Comparison of ENCODE assay signal across 8 cellular contexts in genomic region chr17:68777243-68777855, GRCh38.
DNase-seq lines count a peak whose midpoint lies in the region; ATAC-seq, FAIRE-seq and TF ChIP-seq lines count a peak whose summit lies in the region.

No MANE protein-coding gene starts in this region.

- no peaks in the 10 kb centered on the region for H3K9me3 Mint-ChIP-seq in memory B cell

- intact Hi-C loops in upper lobe of right lung (cut with DNase I) = loop anchor here (10.0 kb wide), 1 partner anchor 457 kb away; no protein-coding TSS in a partner anchor

- H3K36me3 ChIP-seq in upper lobe of right lung = no peaks in the 10 kb centered on the region

- no peaks in the 10 kb centered on the region for H3K36me3 Mint-ChIP-seq in memory B cell

- TF ChIP-seq CTCF in LNCaP clone FGC (IDR thresholded peaks at IDR 0.05; ENCODE audit: control insufficient read depth, extremely low read depth, insufficient read depth) (peak; percentile 84), upper lobe of right lung (IDR thresholded peaks at IDR 0.05) (peak; percentile 69)

- H3K27me3 ChIP-seq in upper lobe of right lung = no peaks in the 10 kb centered on the region

- H3K27me3 Mint-ChIP-seq in memory B cell = no peaks in the 10 kb centered on the region

- H3K9me3 ChIP-seq in upper lobe of right lung = no peaks in the 10 kb centered on the region

- no peak overlapping the region for H3K4me3 ChIP-seq in LNCaP clone FGC (ENCODE audit: low read depth, low read length)
- H3K4me3 ChIP-seq in upper lobe of right lung = no peak overlapping the region

- peak; percentile 12 to 16 for DNase-seq in stimulated activated CD4-positive, alpha-beta T cell treated with anti-CD3 and anti-CD28 coated beads, Interleukin-2, amount 100 ng/mL, for 48 hours
- DNase-seq in stimulated activated CD4-positive, alpha-beta T cell treated with anti-CD3 and anti-CD28 coated beads, Interleukin-2, amount 100 ng/mL, for 24 hours = no peak
- DNase-seq in LNCaP clone FGC (ENCODE audit: low read depth) = no peak
- DNase-seq in memory B cell (ENCODE audit: low spot score in 2 of 2) = peak; percentile 35
- DNase-seq in upper lobe of right lung = no peak
- no peak for DNase-seq in stimulated activated CD4-positive, alpha-beta T cell treated with anti-CD3 and anti-CD28 coated beads, Interleukin-12 subunit alpha, Interleukin-12 subunit beta, amount 100 ng/mL, for 4 hours

- H3K27ac ChIP-seq in upper lobe of right lung = peak overlapping the region; percentile 52

- H3K27ac Mint-ChIP-seq in memory B cell = no peak overlapping the region

- peak; percentile 80 for ATAC-seq in SK-N-SH treated with all-trans-retinoic acid at 6 μM for 48 hours
- ATAC-seq in memory B cell (ENCODE audit: low read depth) = peak; percentile 38
- peak; percentile 78 for ATAC-seq in upper lobe of right lung

- H3K4me3 Mint-ChIP-seq in memory B cell = no peak overlapping the region

- no peaks in the 10 kb centered on the region for H3K4me1 ChIP-seq in upper lobe of right lung

- FAIRE-seq in endometrium (lab: Jason Lieb, UNC) = peak; percentile 94

- peaks cover 8% of the 10 kb centered on the region for H3K4me1 Mint-ChIP-seq in memory B cell

TF ChIP-seq in SK-N-SH treated with all-trans-retinoic acid at 6 μM for 48 hours, 23 proteins besides CTCF, POLR2A, EP300 and RAD21:
- TF ChIP-seq OSR1 (CRISPR knock-in tag; IDR thresholded peaks at IDR 0.05) (no peak), TCF4 (CRISPR knock-in tag; IDR thresholded peaks at IDR 0.05; ENCODE audit: borderline replicate concordance) (no peak), ZNF565 (CRISPR knock-in tag; conservative IDR thresholded peaks at IDR 0.05; ENCODE audit: low read depth) (no peak), ARNTL (CRISPR knock-in tag; IDR thresholded peaks at IDR 0.05; ENCODE audit: borderline replicate concordance, low read depth) (no peak)

Comparison
In these comparisons a context has a peak if more than half of its experiments do, and no peak if none do; other contexts are left out.
1. DNase-seq: peak in stimulated activated CD4-positive, alpha-beta T cell treated with anti-CD3 and anti-CD28 coated beads, Interleukin-2, amount 100 ng/mL, for 48 hours (2 of 2) and memory B cell (2 of 2); none in stimulated activated CD4-positive, alpha-beta T cell treated with anti-CD3 and anti-CD28 coated beads, Interleukin-2, amount 100 ng/mL, for 24 hours (0 of 2), LNCaP clone FGC (single experiment), upper lobe of right lung (single experiment) and stimulated activated CD4-positive, alpha-beta T cell treated with anti-CD3 and anti-CD28 coated beads, Interleukin-12 subunit alpha, Interleukin-12 subunit beta, amount 100 ng/mL, for 4 hours (single experiment).
2. Peak in every context shown above with its lines, with median percentiles within 50 percentile points of each other: ATAC-seq.